Comparison of ENCODE assay signal across 9 cellular contexts in the genomic region with DNA sequence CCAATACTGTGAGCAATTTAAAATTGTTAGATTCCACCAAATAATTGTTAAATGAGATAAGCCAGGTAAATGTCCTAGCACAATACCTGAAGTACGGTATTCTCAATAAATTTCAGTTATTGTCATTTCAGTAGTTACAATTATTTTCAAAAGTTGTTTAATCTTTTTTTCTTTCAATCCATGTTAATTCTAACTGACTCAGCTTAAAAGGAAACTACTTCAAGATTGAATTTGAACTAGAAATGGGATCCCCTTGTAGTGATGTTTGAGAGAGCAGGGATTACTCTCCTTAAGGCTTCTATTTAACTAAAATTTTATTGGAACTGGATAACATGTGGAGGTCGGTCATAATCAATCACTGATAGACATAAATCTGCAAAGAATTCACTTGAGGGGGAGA. TPM values are rescaled to one million over a fixed set of nuclear protein-coding genes. Genes with fewer than 3 reads are reported as not detected.
"Had no signal": no experiment of that assay in that cellular context is flagged by ENCODE, and none has a peak within 500 bp of the region (broad histone marks: within the 10 kb centered on the region; RNA-seq: fewer than 3 reads in every experiment).

No MANE protein-coding gene starts in this region.

- H3K9ac ChIP-seq: GM23248 had no signal

- FAIRE-seq: H54 had no signal

- H3K27ac ChIP-seq: GM23248, HL-60 had no signal

- DNase-seq: GM23248, GOT3, H9, HCEC 1CT, KG1 had no signal

- H3K4me3 ChIP-seq: GM23248 had no signal

- H2AFZ ChIP-seq: GM23248 had no signal

RNA-seq across cellular contexts. Expression of a gene that starts 6.9 kb away (rescaled TPM):
- total RNA-seq: HT1080 had no signal
- polyA plus RNA-seq: IgD-negative memory B cell had no signal
